32 cellular contexts compared by ENCODE assay signal in genomic region chr6:163230901-163231300, GRCh38.
"Had no signal": no experiment of that assay in that cellular context is flagged by ENCODE, and none has a peak within 500 bp of the region (broad histone marks: within the 10 kb centered on the region; RNA-seq: fewer than 3 reads in every experiment).

No MANE protein-coding gene starts in this region.

- ATAC-seq: activated CD4-positive, CD25-positive, alpha-beta regulatory T cell treated with anti-CD3 and anti-CD28 coated beads, Interleukin-2, amount 50 U/mL, for 24 hours; activated CD8-positive, alpha-beta T cell treated with anti-CD3 and anti-CD28 coated beads for 36 hours; activated T-cell treated with anti-CD3 and anti-CD28 coated beads, Interleukin-2, amount 50 U/mL, for 4 hours; activated T-helper 17 cell treated with anti-CD3 and anti-CD28 coated beads, Interleukin-2, amount 50 U/mL, for 72 hours; effector memory CD8-positive, alpha-beta T cell; T-helper 17 cell had no signal

- H3K4me1 ChIP-seq: ascending aorta, esophagus squamous epithelium had no signal

- H3K36me3 Mint-ChIP-seq: activated naive CD8-positive, alpha-beta T cell; brain had no signal

- H3K9me3 Mint-ChIP-seq: activated B cell treated with CpG ODN at 0.5 μM for 24 hours; activated CD8-positive, alpha-beta T cell treated with anti-CD3 and anti-CD28 coated beads for 36 hours; activated T-cell treated with anti-CD3 and anti-CD28 coated beads, Interleukin-2, amount 50 U/mL, for 4 hours; activated T-helper 17 cell treated with anti-CD3 and anti-CD28 coated beads, Interleukin-2, amount 50 U/mL, for 72 hours; central memory CD8-positive, alpha-beta T cell; effector memory CD8-positive, alpha-beta T cell; T-helper 2 cell treated with Interferon-gamma antibody and Interleukin-4, amounts not matched to agents 5 μg/mL and 100 μg/mL, for 36 hours had no signal

- H3K4me1 Mint-ChIP-seq: activated B cell treated with CpG ODN at 0.5 μM for 24 hours; activated T-helper 17 cell treated with anti-CD3 and anti-CD28 coated beads, Interleukin-2, amount 50 U/mL, for 72 hours; brain; central memory CD8-positive, alpha-beta T cell; T-helper 17 cell had no signal

- H3K36me3 ChIP-seq: ascending aorta, esophagus squamous epithelium, WERI-Rb-1 had no signal

- DNase-seq: activated B cell treated with CpG ODN at 0.5 μM for 24 hours; activated CD4-positive, alpha-beta T cell treated with anti-CD3 and anti-CD28 coated beads for 48 hours; activated CD4-positive, alpha-beta T cell treated with anti-CD3 and anti-CD28 coated beads, Interleukin-2, amount 50 U/mL, for 1 hour; activated CD4-positive, alpha-beta T cell treated with anti-CD3 and anti-CD28 coated beads, Interleukin-2, amount 50 U/mL, for 48 hours; activated CD8-positive, alpha-beta memory T cell treated with anti-CD3 and anti-CD28 coated beads for 24 hours; activated CD8-positive, alpha-beta T cell treated with anti-CD3 and anti-CD28 coated beads for 36 hours; activated effector memory CD4-positive, alpha-beta T cell treated with Interleukin-2 at 50 U/mL for 16 hours; activated gamma-delta T cell treated with Interleukin-2 at 50 U/mL for 16 hours; activated naive CD4-positive, alpha-beta T cell treated with anti-CD3 and anti-CD28 coated beads, Interleukin-2, amount 50 U/mL, for 16 hours; activated naive CD4-positive, alpha-beta T cell treated with Interleukin-2 at 50 U/mL for 16 hours; activated T-cell treated with anti-CD3 and anti-CD28 coated beads, Interleukin-2, amount 50 U/mL, for 4 hours; amniotic stem cell; dermis blood vessel endothelial cell; effector CD4-positive, alpha-beta T cell; effector memory CD8-positive, alpha-beta T cell; erythroblast; esophagus squamous epithelium; foreskin melanocyte; head of caudate nucleus; T-helper 1 cell; T-helper 17 cell; T1000; WERI-Rb-1 had no signal

- FAIRE-seq: bronchial epithelial cell had no signal

- H3K27me3 Mint-ChIP-seq: brain had no signal

- H3K27ac Mint-ChIP-seq: activated B cell treated with CpG ODN at 0.5 μM for 24 hours; activated CD8-positive, alpha-beta T cell treated with anti-CD3 and anti-CD28 coated beads for 36 hours; activated naive CD8-positive, alpha-beta T cell; activated T-helper 17 cell treated with anti-CD3 and anti-CD28 coated beads, Interleukin-2, amount 50 U/mL, for 72 hours; brain; effector memory CD8-positive, alpha-beta T cell; T-helper 17 cell; T-helper 2 cell treated with Interferon-gamma antibody and Interleukin-4, amounts not matched to agents 5 μg/mL and 100 μg/mL, for 36 hours had no signal

- H3K4me3 ChIP-seq: ascending aorta, coronary artery, esophagus squamous epithelium had no signal

- H3K9me3 ChIP-seq: ascending aorta, esophagus squamous epithelium had no signal

- H3K27me3 ChIP-seq: ascending aorta, esophagus squamous epithelium had no signal

- H3K27ac ChIP-seq: ascending aorta, coronary artery, esophagus squamous epithelium, WERI-Rb-1 had no signal

- H3K4me3 Mint-ChIP-seq: activated B cell treated with CpG ODN at 0.5 μM for 24 hours; activated CD8-positive, alpha-beta T cell treated with anti-CD3 and anti-CD28 coated beads for 36 hours; activated naive CD8-positive, alpha-beta T cell; activated T-cell treated with anti-CD3 and anti-CD28 coated beads, Interleukin-2, amount 50 U/mL, for 4 hours; activated T-helper 17 cell treated with anti-CD3 and anti-CD28 coated beads, Interleukin-2, amount 50 U/mL, for 72 hours; brain; central memory CD8-positive, alpha-beta T cell; effector memory CD8-positive, alpha-beta T cell; T-helper 17 cell; T-helper 2 cell treated with Interferon-gamma antibody and Interleukin-4, amounts not matched to agents 5 μg/mL and 100 μg/mL, for 36 hours had no signal
